ENCODE assay signal across 23 cellular contexts in the genomic region with DNA sequence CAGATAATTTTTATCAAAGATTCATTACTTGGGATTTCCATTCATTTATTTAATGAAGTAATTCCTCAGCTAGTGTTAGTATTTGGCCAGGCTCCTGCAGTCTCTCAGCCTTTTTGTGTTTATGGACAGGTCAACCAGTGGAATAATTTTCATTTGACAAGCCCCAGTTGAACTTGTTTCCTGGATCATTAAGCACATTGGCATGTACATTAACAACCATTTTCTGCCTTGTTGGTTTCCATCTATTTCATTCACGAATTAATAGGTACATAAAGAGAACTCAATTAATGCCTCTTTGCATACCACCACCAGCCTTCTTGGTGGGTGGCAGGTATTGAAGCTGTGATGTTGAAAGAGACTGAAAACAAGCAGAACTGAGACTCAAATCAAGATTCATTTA.
DNase-seq lines count a peak whose midpoint lies in the region; ATAC-seq, FAIRE-seq and TF ChIP-seq lines count a peak whose summit lies in the region.
"Had no signal": no experiment of that assay in that cellular context is flagged by ENCODE, and none has a peak within 500 bp of the region (broad histone marks: within the 10 kb centered on the region; RNA-seq: fewer than 3 reads in every experiment).

No MANE protein-coding gene starts in this region.

- H3K4me3 ChIP-seq in PC-3 (ENCODE audit: low read length) (no peak overlapping the region), keratinocyte (ENCODE audit: control insufficient read depth in 2 of 3, extremely low read depth in 1 of 3, insufficient read depth in 2 of 3, low read depth in 1 of 3, low read length in 3 of 3) (no peak overlapping the region)
- H3K4me3 ChIP-seq: GM23338, SJSA1 had no signal

- ATAC-seq in PC-3: peak; percentile 24; the same call in 1 of the 2 replicates
- no peak for ATAC-seq in GM18909 (IDR thresholded peaks at IDR 0.05; ENCODE audit: poor library complexity, unreplicated experiment)
- ATAC-seq: CD8-positive, alpha-beta T cell had no signal

- no TSS peak for BruUV-seq in PC-3 (replicated peaks; lab: Mats Ljungman, UMichigan)

- no peaks in the 10 kb centered on the region for H3K36me3 ChIP-seq in PC-3 (ENCODE audit: low read depth, low read length)
- H3K36me3 ChIP-seq in keratinocyte (ENCODE audit: control insufficient read depth in 2 of 2, extremely low read depth in 1 of 2, insufficient read depth in 2 of 2, low read length in 2 of 2): no peaks in the 10 kb centered on the region
- H3K36me3 ChIP-seq: SJSA1 had no signal

- H3K9ac ChIP-seq in PC-3 (ENCODE audit: low read length) (no peak overlapping the region), keratinocyte (ENCODE audit: control insufficient read depth, extremely low read depth, insufficient read depth, low read length) (no peak overlapping the region)

- no peaks in the 10 kb centered on the region for H3K79me2 ChIP-seq in PC-3 (ENCODE audit: low read length)
- no peaks in the 10 kb centered on the region for H3K79me2 ChIP-seq in keratinocyte (ENCODE audit: control insufficient read depth, insufficient read depth, low read length)

- H4K20me1 ChIP-seq in PC-3 (ENCODE audit: low read length) (no peaks in the 10 kb centered on the region), keratinocyte (ENCODE audit: control insufficient read depth, extremely low read depth, insufficient read depth, low read length) (no peaks in the 10 kb centered on the region)

- intact Hi-C loops in PC-3 (cut with micrococcal nuclease): loop anchor here (1.0 kb wide), 1 partner anchor 58 kb away; no protein-coding TSS in a partner anchor

- H3K9me3 ChIP-seq in PC-3 (ENCODE audit: low read length): no peaks in the 10 kb centered on the region
- no peaks in the 10 kb centered on the region for H3K9me3 ChIP-seq in keratinocyte (ENCODE audit: control insufficient read depth, low read depth, low read length)
- H3K9me3 ChIP-seq: SJSA1 had no signal

- no peaks in the 10 kb centered on the region for H3K9me2 ChIP-seq in PC-3 (replicated peaks; ENCODE audit: low read length)

- H3K27me3 ChIP-seq in PC-3 (ENCODE audit: low read length) (no peaks in the 10 kb centered on the region), keratinocyte (ENCODE audit: control insufficient read depth, extremely low read depth, insufficient read depth, low read length) (no peaks in the 10 kb centered on the region)
- H3K27me3 ChIP-seq: SJSA1 had no signal

- TF ChIP-seq CTCF in PC-3 (conservative IDR thresholded peaks at IDR 0.05; ENCODE audit: low read depth, low read length) (no peak), keratinocyte (optimal IDR thresholded peaks at IDR 0.05 in 1 of 3, IDR thresholded peaks at IDR 0.05 in 1 of 3, conservative IDR thresholded peaks at IDR 0.05 in 1 of 3; ENCODE audit: extremely low read depth in 1 of 3, insufficient read depth in 2 of 3, low read length in 3 of 3) (no peak)

- peaks cover 7% of the 10 kb centered on the region for H3K4me1 ChIP-seq in PC-3 (ENCODE audit: insufficient read depth, low read length)
- no peaks in the 10 kb centered on the region for H3K4me1 ChIP-seq in keratinocyte (ENCODE audit: control insufficient read depth, extremely low read depth, insufficient read depth, low read length)

- DNase-seq in NCI-H446 treated with DMSO at 0.1 percent for 48 hours (lab: John Stamatoyannopoulos, UW) (peak; percentile 13), NCI-H446 (lab: John Stamatoyannopoulos, UW) (no peak), PC-3 (no peak), keratinocyte (ENCODE audit: low read depth, low spot score) (no peak), renal cortical epithelial cell (ENCODE audit: low read depth) (peak; percentile 78), DMS153 (lab: John Stamatoyannopoulos, UW) (no peak)
- DNase-seq in activated naive CD4-positive, alpha-beta T cell treated with anti-CD3 and anti-CD28 coated beads, Interleukin-2, amount 50 U/mL, for 16 hours: no peak
- DNase-seq: AML-193; C1 segment of cervical spinal cord; CD8-positive, alpha-beta T cell; KBM-7; NCI-H1092; NCI-H1436; NCI-H187 treated with DMSO at 0.1 percent for 48 hours; NCI-H2107; NCI-H2227 treated with DMSO at 0.1 percent for 48 hours had no signal

- dilution Hi-C loops in keratinocyte (cut with MboI; ENCODE audit: extremely low pct_ligation_motif_present, low sequenced_read_pairs): no loop called here

- H3F3A ChIP-seq in PC-3 (ENCODE audit: low read length, unreplicated experiment): no peaks in the 10 kb centered on the region

- POLR2A ChIA-PET in PC-3 (lab: Charles Lee; ENCODE audit: unreplicated experiment): no interaction called here

- FAIRE-seq in keratinocyte (lab: Jason Lieb, UNC): no peak
- FAIRE-seq: G401.6, GM12892, RCC 7860 had no signal

- H2AFZ ChIP-seq in PC-3 (ENCODE audit: low read length): peak overlapping the region; percentile 25
- peak overlapping the region; percentile 31 for H2AFZ ChIP-seq in keratinocyte (ENCODE audit: control insufficient read depth, low read length)
- H2AFZ ChIP-seq: GM23338 had no signal

- H3K4me2 ChIP-seq in PC-3 (ENCODE audit: low read length) (no peak overlapping the region), keratinocyte (ENCODE audit: control insufficient read depth, extremely low read depth, insufficient read depth, low read depth, low read length) (no peak overlapping the region)
- H3K4me2 ChIP-seq: GM23338 had no signal

- H3K9me1 ChIP-seq in keratinocyte (ENCODE audit: control insufficient read depth, extremely low read depth, insufficient read depth, low read length): no peaks in the 10 kb centered on the region

- H3K27ac ChIP-seq in PC-3 (ENCODE audit: low read length) (no peak overlapping the region), keratinocyte (ENCODE audit: control insufficient read depth, insufficient read depth, low read length) (no peak overlapping the region)
- H3K27ac ChIP-seq: 22Rv1, SJSA1 had no signal

- CTCF ChIA-PET in PC-3 (lab: Charles Lee): interaction anchor here (0.6 to 1.0 kb wide), 2 partner anchors 58 to 1577 kb away, joined by 10 read pairs; no protein-coding TSS in a partner anchor

Comparison
In these comparisons a context has a peak if more than half of its experiments do, and no peak if none do; other contexts are left out.
1. DNase-seq: peak in NCI-H446 treated with DMSO at 0.1 percent for 48 hours (single experiment) and renal cortical epithelial cell (single experiment); none in NCI-H446 (0 of 2), PC-3 (single experiment), keratinocyte (single experiment), activated naive CD4-positive, alpha-beta T cell treated with anti-CD3 and anti-CD28 coated beads, Interleukin-2, amount 50 U/mL, for 16 hours (single experiment) and DMS153 (single experiment).